8 cellular contexts compared by ENCODE assay signal in the genomic region with DNA sequence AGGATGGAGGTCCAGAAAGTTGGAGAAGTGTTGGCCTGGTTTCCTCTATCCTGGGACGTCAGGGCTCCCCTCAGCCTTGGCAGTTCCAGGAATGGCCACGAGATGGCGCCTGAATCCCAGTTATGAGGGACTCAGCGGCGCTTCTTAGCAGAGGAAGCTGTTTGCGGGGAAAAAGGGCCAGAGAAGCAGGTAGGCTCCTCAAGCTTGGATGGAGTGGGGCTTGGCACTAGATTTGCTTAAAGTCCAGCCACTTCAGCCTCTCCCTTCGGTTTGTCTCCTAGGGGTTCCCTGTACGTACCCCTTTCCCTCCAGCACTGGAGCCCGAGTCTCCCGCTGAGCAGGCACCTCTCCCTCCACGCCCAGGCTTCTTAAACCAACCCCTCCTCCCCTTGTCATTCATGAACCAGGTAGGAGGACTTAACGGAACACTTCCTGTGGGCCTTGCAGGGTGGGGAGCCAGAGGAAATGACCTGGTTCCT. TPM values are rescaled to one million over a fixed set of nuclear protein-coding genes. Genes with fewer than 3 reads are reported as not detected.
DNase-seq lines count a peak whose midpoint lies in the region; ATAC-seq and TF ChIP-seq lines count a peak whose summit lies in the region.

No MANE protein-coding gene starts in this region.

- POLR2A ChIA-PET in SK-N-SH (lab: Yijun Ruan, JAX): no interaction called here

- H3K27ac Mint-ChIP-seq in activated naive CD4-positive, alpha-beta T cell treated with anti-CD3 and anti-CD28 coated beads, Interleukin-2, amount 10 ng/mL, durations not matched to agents 7 days and 5 days: peak overlapping the region; percentile 82

- TF ChIP-seq CTCF in SK-N-SH (IDR thresholded peaks at IDR 0.05) (peak; percentile 95), transverse colon (IDR thresholded peaks at IDR 0.05) (peak; percentile 97 to 99 (median 97))

- intact Hi-C loops in Right ventricle myocardium inferior (cut with DNase I): loop anchor here (2.0 to 10.0 kb wide), 3 partner anchors 48 to 340 kb away; a partner anchor contains a TSS
- intact Hi-C loops in transverse colon (cut with DNase I; ENCODE audit: low total_unique reads): loop anchor here (2.0 to 5.0 kb wide), 2 partner anchors 38 to 54 kb away; no protein-coding TSS in a partner anchor

- H3K9me3 ChIP-seq in SK-N-SH (no peaks in the 10 kb centered on the region), transverse colon (no peaks in the 10 kb centered on the region)

- H3K9me2 ChIP-seq in SK-N-SH: no peaks in the 10 kb centered on the region

- H2AFZ ChIP-seq in SK-N-SH (ENCODE audit: low read depth): peak overlapping the region; percentile 88

- H3K4me1 ChIP-seq in SK-N-SH (ENCODE audit: control insufficient read depth in 1 of 2, insufficient read depth in 2 of 2, low read depth in 1 of 2, low read length in 1 of 2) (no peaks in the 10 kb centered on the region), transverse colon (peaks cover 3 to 20% (median 5%) of the 10 kb centered on the region in 4 donors)

- ATAC-seq in Right ventricle myocardium inferior: peak; percentile 92

- H3K36me3 Mint-ChIP-seq in activated naive CD4-positive, alpha-beta T cell treated with anti-CD3 and anti-CD28 coated beads, Interleukin-2, amount 10 ng/mL, durations not matched to agents 7 days and 5 days: no peaks in the 10 kb centered on the region

- no peaks in the 10 kb centered on the region for H3K27me3 ChIP-seq in SK-N-SH (ENCODE audit: insufficient read depth)
- no peaks in the 10 kb centered on the region for H3K27me3 ChIP-seq in transverse colon

- in situ Hi-C loops in transverse colon (cut with MboI; ENCODE audit: low pct_ligation_motif_present in 1 of 4, low pct_unique_long_range_greater_than_20kb in 1 of 4, low sequenced_read_pairs in 3 of 4): loop anchor here (5.0 to 10.0 kb wide), 3 partner anchors 48 to 53 kb away; no protein-coding TSS in a partner anchor

- H3F3A ChIP-seq in SK-N-SH (replicated peaks; ENCODE audit: insufficient read depth): no peaks in the 10 kb centered on the region

- peaks cover 22% of the 10 kb centered on the region for H3K4me1 Mint-ChIP-seq in activated naive CD4-positive, alpha-beta T cell treated with anti-CD3 and anti-CD28 coated beads, Interleukin-2, amount 10 ng/mL, durations not matched to agents 7 days and 5 days

- CTCF ChIA-PET in SK-N-SH (lab: Yijun Ruan, JAX): interaction anchor here (0.6 to 38.3 kb wide), 58 partner anchors 12 to 644 kb away, joined by 3 to 1084 read pairs (median 4); a partner anchor contains a TSS
- CTCF ChIA-PET in activated naive CD4-positive, alpha-beta T cell treated with anti-CD3 and anti-CD28 coated beads, Interleukin-2, amount 10 ng/mL, durations not matched to agents 7 days and 5 days (lab: Charles Lee): interaction anchor here (0.5 to 10.6 kb wide), 27 partner anchors 10 to 476 kb away, joined by 3 to 367 read pairs (median 6); no protein-coding TSS in a partner anchor

- no peaks in the 10 kb centered on the region for H4K20me1 ChIP-seq in SK-N-SH (ENCODE audit: insufficient read depth)

- no peak for TF ChIP-seq POLR2A in transverse colon (IDR thresholded peaks at IDR 0.05)

- H3K36me3 ChIP-seq in SK-N-SH (replicated peaks in 1 of 2; ENCODE audit: control insufficient read depth in 1 of 2, insufficient read depth in 2 of 2, low read length in 1 of 2) (no peaks in the 10 kb centered on the region), transverse colon (no peaks in the 10 kb centered on the region)

- peak; percentile 96 for TF ChIP-seq RAD21 in SK-N-SH (IDR thresholded peaks at IDR 0.05; ENCODE audit: low read length)

- peak overlapping the region; percentile 65 for H3K4me3 Mint-ChIP-seq in activated naive CD4-positive, alpha-beta T cell treated with anti-CD3 and anti-CD28 coated beads, Interleukin-2, amount 10 ng/mL, durations not matched to agents 7 days and 5 days

- H3K79me2 ChIP-seq in SK-N-SH (ENCODE audit: insufficient read depth): no peaks in the 10 kb centered on the region

- H3K4me3 ChIP-seq in SK-N-SH (ENCODE audit: low read depth in 2 of 2, low read length in 1 of 2) (no peak overlapping the region; a peak in 1 of 4 replicates), transverse colon (peak overlapping the region in 1 of 4 donors; percentile 33)

- DNase-seq in SIG-M5 treated with dmso at 0.1 percent for 504 hours (lab: John Stamatoyannopoulos, UW; ENCODE audit: unreplicated experiment): peak; percentile 73
- no peak for DNase-seq in SIG-M5 (lab: John Stamatoyannopoulos, UW)
- DNase-seq in M059J (ENCODE audit: low read depth): peak; percentile 79
- DNase-seq in SK-N-SH: peak; percentile 82
- DNase-seq in activated naive CD4-positive, alpha-beta T cell treated with anti-CD3 and anti-CD28 coated beads, Interleukin-2, amount 10 ng/mL, durations not matched to agents 7 days and 5 days: peak; percentile 93
- DNase-seq in Right ventricle myocardium inferior (ENCODE audit: missing footprints): peak; percentile 92
- peak; percentile 80 for DNase-seq in pons (ENCODE audit: low spot score)
- peak; percentile 91 for DNase-seq in transverse colon

- H3K9ac ChIP-seq in SK-N-SH: no peak overlapping the region

- no peaks in the 10 kb centered on the region for H3K9me3 Mint-ChIP-seq in activated naive CD4-positive, alpha-beta T cell treated with anti-CD3 and anti-CD28 coated beads, Interleukin-2, amount 10 ng/mL, durations not matched to agents 7 days and 5 days

- 16% methylated on average over 6 of the region's 12 CpGs for WGBS in SK-N-SH (ENCODE audit: low lambda C conversion rate)
- WGBS in transverse colon (ENCODE audit: low coverage in 1 of 2), 2 donors: 7% methylated on average over 12 of the region's 12 CpGs; no CpG with 5 or more reads in 1 of the 2 donors

- TF ChIP-seq EP300 in SK-N-SH (IDR thresholded peaks at IDR 0.05; ENCODE audit: borderline replicate concordance in 1 of 2, low read depth in 1 of 2, low read length in 1 of 2) (no peak), transverse colon (IDR thresholded peaks at IDR 0.05; ENCODE audit: low read depth) (no peak)

- no peak overlapping the region for H3K27ac ChIP-seq in SK-N-SH (ENCODE audit: low read depth in 2 of 2, low read length in 1 of 2)
- H3K27ac ChIP-seq in transverse colon: no peak overlapping the region

- peaks cover 25% of the 10 kb centered on the region for H3K27me3 Mint-ChIP-seq in activated naive CD4-positive, alpha-beta T cell treated with anti-CD3 and anti-CD28 coated beads, Interleukin-2, amount 10 ng/mL, durations not matched to agents 7 days and 5 days

- no peak overlapping the region for H3K4me2 ChIP-seq in SK-N-SH

TF ChIP-seq in SK-N-SH, 30 proteins besides CTCF, POLR2A, EP300 and RAD21:
- TF ChIP-seq SMC3 (IDR thresholded peaks at IDR 0.05; ENCODE audit: low read depth, low read length): peak; percentile 94
- no peak for TF ChIP-seq TAF1 (IDR thresholded peaks at IDR 0.05; ENCODE audit: borderline replicate concordance, low read depth, low read length)
- TF ChIP-seq CHD2 (IDR thresholded peaks at IDR 0.05; ENCODE audit: low read length, partially characterized antibody): peak; percentile 11
- TF ChIP-seq NRF1 (IDR thresholded peaks at IDR 0.05; ENCODE audit: low read depth, low read length): peak; percentile 19; the same call in 1 of the 2 replicates

RNA-seq across cellular contexts. Expression of a gene that starts 32.0 kb away (rescaled TPM):
- total RNA-seq in M059J (2014; rRNA removed; shearing (Covaris generic)): 7.1 and 8.7 TPM in 2 replicates
- 0.78 and 1.2 TPM in 2 replicates for polyA plus RNA-seq in SK-N-SH (2012; rRNA removed)
- polyA plus RNA-seq in SK-N-SH (2012; cell fraction: cytosol; rRNA removed): 0.71 and 1.2 TPM in 2 replicates
- polyA plus RNA-seq in SK-N-SH (2012; cell fraction: nucleus; rRNA removed): 0.63 and 0.79 TPM in 2 replicates
- total RNA-seq in Right ventricle myocardium inferior: 41.8 TPM
- 10 to 100 TPM in 1 of 4 donors, 1 to 10 TPM in 3; 5.2 to 22.5 (median 8.3) TPM for total RNA-seq in transverse colon

RNA-seq across cellular contexts. Expression of a gene that starts 51.2 kb away (rescaled TPM):
- 3.9 and 11.6 TPM in 2 replicates for total RNA-seq in M059J (2014; rRNA removed; shearing (Covaris generic))
- polyA plus RNA-seq in SK-N-SH (2012; rRNA removed): 8.8 and 11.6 TPM in 2 replicates
- 8.5 and 11.5 TPM in 2 replicates for polyA plus RNA-seq in SK-N-SH (2012; cell fraction: cytosol; rRNA removed)
- 5.7 and 6.1 TPM in 2 replicates for polyA plus RNA-seq in SK-N-SH (2012; cell fraction: nucleus; rRNA removed)
- total RNA-seq in Right ventricle myocardium inferior (26.9 TPM), transverse colon (1 to 10 TPM in 2 of 4 donors, under 1 TPM in 1, not detected in 1; 0.80 to 4.1 (median 2.3) TPM)
